In genomic region chr16:74999683-75000480, GRCh38 we compare ENCODE assay signal across 8 cellular contexts. TPM values are rescaled to one million over a fixed set of nuclear protein-coding genes. Genes with fewer than 3 reads are reported as not detected.
DNase-seq lines count a peak whose midpoint lies in the region; ATAC-seq and TF ChIP-seq lines count a peak whose summit lies in the region.

No MANE protein-coding gene starts in this region.

- H3K4me1 ChIP-seq in BE2C, result peaks cover 8% of the 10 kb centered on the region
- peaks cover 11% of the 10 kb centered on the region for H3K4me1 ChIP-seq in mucosa of descending colon (ENCODE audit: low read depth)

- peak; percentile 36 for ATAC-seq in GM21423 (IDR thresholded peaks at IDR 0.05; ENCODE audit: unreplicated experiment)
- peak; percentile 57 for ATAC-seq in mucosa of descending colon
- peak; percentile 49 for ATAC-seq in stimulated activated effector memory CD8-positive, alpha-beta T cell treated with anti-CD3 and anti-CD28 coated beads, Interleukin-12 subunit alpha, Interleukin-12 subunit beta, amount 100 ng/mL, for 72 hours

- intact Hi-C loops in mucosa of descending colon (cut with DNase I, micrococcal nuclease), result loop anchor here in 1 of 2 donors (2.0 kb wide), 1 partner anchor 111 kb away; no protein-coding TSS in a partner anchor

- H3K36me3 ChIP-seq in BE2C, result peaks cover 3% of the 10 kb centered on the region; the same call in 1 of the 2 replicates
- H3K36me3 ChIP-seq in mucosa of descending colon (ENCODE audit: low read depth), result no peaks in the 10 kb centered on the region

- H3K27me3 ChIP-seq in BE2C, result no peaks in the 10 kb centered on the region

- peaks cover 46% of the 10 kb centered on the region for H3K4me1 Mint-ChIP-seq in stimulated activated effector memory CD8-positive, alpha-beta T cell treated with anti-CD3 and anti-CD28 coated beads, Interleukin-12 subunit alpha, Interleukin-12 subunit beta, amount 100 ng/mL, for 72 hours

- DNase-seq in BE2C, result peak; percentile 51
- peak; percentile 63 for DNase-seq in NCI-H2171 (lab: John Stamatoyannopoulos, UW)
- peak; percentile 57 for DNase-seq in activated CD8-positive, alpha-beta memory T cell treated with anti-CD3 and anti-CD28 coated beads, Interleukin-2, amount 50 U/mL, for 4 hours
- peak; percentile 60 for DNase-seq in epithelial cell of esophagus (ENCODE audit: low read depth)
- DNase-seq in mucosa of descending colon, result peak; percentile 73 to 85 (median 75)
- DNase-seq in stimulated activated effector memory CD8-positive, alpha-beta T cell treated with anti-CD3 and anti-CD28 coated beads, Interleukin-12 subunit alpha, Interleukin-12 subunit beta, amount 100 ng/mL, for 72 hours (ENCODE audit: low spot score in 2 of 2), result peak; percentile 27 to 70
- DNase-seq in NCI-H187 (lab: John Stamatoyannopoulos, UW), result no peak

- peaks cover 17% of the 10 kb centered on the region for H3K36me3 Mint-ChIP-seq in stimulated activated effector memory CD8-positive, alpha-beta T cell treated with anti-CD3 and anti-CD28 coated beads, Interleukin-12 subunit alpha, Interleukin-12 subunit beta, amount 100 ng/mL, for 72 hours

- peak overlapping the region; percentile 85 for H3K4me3 Mint-ChIP-seq in stimulated activated effector memory CD8-positive, alpha-beta T cell treated with anti-CD3 and anti-CD28 coated beads, Interleukin-12 subunit alpha, Interleukin-12 subunit beta, amount 100 ng/mL, for 72 hours

- H3K27ac Mint-ChIP-seq in stimulated activated effector memory CD8-positive, alpha-beta T cell treated with anti-CD3 and anti-CD28 coated beads, Interleukin-12 subunit alpha, Interleukin-12 subunit beta, amount 100 ng/mL, for 72 hours, result peak overlapping the region; percentile 72

- TF ChIP-seq CTCF in BE2C (IDR thresholded peaks at IDR 0.05; ENCODE audit: low read depth, low read length) (no peak), epithelial cell of esophagus (IDR thresholded peaks at IDR 0.05; ENCODE audit: insufficient read depth, low read depth, low read length, missing control alignments) (no peak), mucosa of descending colon (IDR thresholded peaks at IDR 0.05) (no peak)

- H3K9me3 Mint-ChIP-seq in stimulated activated effector memory CD8-positive, alpha-beta T cell treated with anti-CD3 and anti-CD28 coated beads, Interleukin-12 subunit alpha, Interleukin-12 subunit beta, amount 100 ng/mL, for 72 hours, result no peaks in the 10 kb centered on the region

- H3K9me3 ChIP-seq in BE2C, result no peaks in the 10 kb centered on the region
- H3K9me3 ChIP-seq in mucosa of descending colon, result no peaks in the 10 kb centered on the region

- peak overlapping the region; percentile 79 for H3K4me3 ChIP-seq in BE2C (ENCODE audit: low read depth, low read length)
- H3K4me3 ChIP-seq in epithelial cell of esophagus (ENCODE audit: low read length), result peak overlapping the region; percentile 59
- H3K4me3 ChIP-seq in mucosa of descending colon, result peak overlapping the region; percentile 55

RNA-seq across cellular contexts. Expression of gene ZNRF1, which starts 1.1 kb away (rescaled TPM):
- polyA plus RNA-seq in BE2C (2012; ENCODE audit: insufficient read depth, insufficient read length, low read depth), result 30.9 TPM
- total RNA-seq in mucosa of descending colon, result 10 to 100 TPM; 29.9 to 42.7 (median 39.3) TPM

RNA-seq across cellular contexts. Expression of gene WDR59, which starts 15.0 kb away (rescaled TPM):
- 43.5 TPM for polyA plus RNA-seq in BE2C (2012; ENCODE audit: insufficient read depth, insufficient read length, low read depth)
- 10 to 100 TPM; 47.3 to 74.9 (median 70.1) TPM for total RNA-seq in mucosa of descending colon

Comparison
In these comparisons a context has a peak if more than half of its experiments do, and no peak if none do; other contexts are left out.
1. DNase-seq: peak in BE2C (single experiment), NCI-H2171 (single experiment), activated CD8-positive, alpha-beta memory T cell treated with anti-CD3 and anti-CD28 coated beads, Interleukin-2, amount 50 U/mL, for 4 hours (single experiment), epithelial cell of esophagus (single experiment), mucosa of descending colon (3 of 3) and stimulated activated effector memory CD8-positive, alpha-beta T cell treated with anti-CD3 and anti-CD28 coated beads, Interleukin-12 subunit alpha, Interleukin-12 subunit beta, amount 100 ng/mL, for 72 hours (2 of 2); none in NCI-H187 (0 of 2).
2. Peak in every context shown above with its lines, with median percentiles within 50 percentile points of each other: H3K4me3 ChIP-seq and ATAC-seq.